In the genomic region with DNA sequence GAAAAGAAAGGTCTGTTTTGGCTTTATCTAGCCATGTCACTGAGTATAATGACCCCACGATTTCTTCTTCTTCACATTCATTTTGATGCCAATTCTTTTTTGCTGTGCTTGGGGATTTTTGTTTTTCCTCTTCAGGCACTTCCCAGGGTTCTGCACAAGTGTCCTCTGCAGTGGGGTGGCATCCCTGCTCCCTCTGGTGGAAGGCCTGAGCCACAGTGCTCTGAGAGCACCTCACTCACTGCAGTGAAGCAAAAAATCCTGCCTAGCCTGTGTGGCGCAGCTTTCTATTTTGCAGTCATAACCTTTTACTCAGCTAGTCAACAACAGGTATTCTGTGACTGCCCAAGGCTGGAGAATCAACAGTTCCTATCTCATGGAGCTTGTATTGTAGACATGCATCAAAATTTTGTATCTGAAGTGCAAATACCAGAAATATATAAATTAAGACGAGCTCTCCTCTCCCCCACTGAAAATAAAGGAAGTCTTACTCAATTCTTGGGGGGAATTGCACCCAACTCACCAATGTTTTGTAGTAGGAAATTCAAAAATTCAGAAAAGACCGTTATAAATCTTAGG, we compare ENCODE assay signal across 8 cellular contexts.
DNase-seq lines count a peak whose midpoint lies in the region; ATAC-seq and TF ChIP-seq lines count a peak whose summit lies in the region.

No MANE protein-coding gene starts in this region.

- H3K9me3 ChIP-seq in lower lobe of right lung = no peaks in the 10 kb centered on the region
- no peaks in the 10 kb centered on the region for H3K9me3 ChIP-seq in upper lobe of right lung

- H3K27me3 ChIP-seq in lower lobe of right lung (ENCODE audit: low read depth) (no peaks in the 10 kb centered on the region), upper lobe of right lung (no peaks in the 10 kb centered on the region)

- H3K36me3 ChIP-seq in lower lobe of right lung (no peaks in the 10 kb centered on the region), upper lobe of right lung (no peaks in the 10 kb centered on the region)

- POLR2A ChIA-PET in HEK293T (lab: Yijun Ruan, JAX) = no interaction called here

- H3K4me1 ChIP-seq in lower lobe of right lung = no peaks in the 10 kb centered on the region
- no peaks in the 10 kb centered on the region for H3K4me1 ChIP-seq in upper lobe of right lung

- CTCF ChIA-PET in HEK293T (lab: Yijun Ruan, JAX) = interaction anchor here (0.9 to 1.8 kb wide), 8 partner anchors 10 to 527 kb away, joined by 3 to 6 read pairs (median 4); no protein-coding TSS in a partner anchor

- DNase-seq in C1 segment of cervical spinal cord (lab: John Stamatoyannopoulos, UW) (peak in 11 of 14 donors; percentile 31 to 79 (median 51)), HEK293T (ENCODE audit: extremely low spot score) (peak; percentile 65), NOMO-1 treated with DMSO at 0.1 percent for 48 hours (lab: John Stamatoyannopoulos, UW; ENCODE audit: unreplicated experiment) (peak; percentile 71), lower lobe of right lung (no peak), upper lobe of right lung (no peak)

- H3K4me3 ChIP-seq in lower lobe of right lung = no peak overlapping the region
- no peak overlapping the region for H3K4me3 ChIP-seq in upper lobe of right lung

- TF ChIP-seq CTCF in lower lobe of right lung (IDR thresholded peaks at IDR 0.05) (peak; percentile 60), upper lobe of right lung (IDR thresholded peaks at IDR 0.05) (peak; percentile 58)

- intact Hi-C loops in lower lobe of right lung (cut with DNase I) = no loop called here
- intact Hi-C loops in upper lobe of right lung (cut with DNase I) = no loop called here

- ATAC-seq in lower lobe of right lung (peak; percentile 54 to 78), upper lobe of right lung (peak; percentile 84), HG03571 (IDR thresholded peaks at IDR 0.05; ENCODE audit: unreplicated experiment) (no peak), GM19351 (IDR thresholded peaks at IDR 0.05; ENCODE audit: unreplicated experiment) (no peak)

- H3K27ac ChIP-seq in cingulate gyrus (ENCODE audit: low read depth, low read length) (peak overlapping the region; percentile 56), lower lobe of right lung (no peak overlapping the region), upper lobe of right lung (no peak overlapping the region)

TF ChIP-seq in HEK293T, 16 proteins besides CTCF, POLR2A, EP300 and RAD21:
- TF ChIP-seq NFRKB (IDR thresholded peaks at IDR 0.05) = no peak
- no peak for TF ChIP-seq LEF1 (IDR thresholded peaks at IDR 0.05; ENCODE audit: borderline replicate concordance)
- no peak for TF ChIP-seq TARDBP (IDR thresholded peaks at IDR 0.05)
- no peak for TF ChIP-seq FOXA1 (IDR thresholded peaks at IDR 0.05)
- no peak for TF ChIP-seq L3MBTL2 (conservative IDR thresholded peaks at IDR 0.05)
- no peak for TF ChIP-seq FOXK2 (IDR thresholded peaks at IDR 0.05)
- no peak for TF ChIP-seq FOXM1 (IDR thresholded peaks at IDR 0.05; ENCODE audit: borderline replicate concordance)
- no peak for TF ChIP-seq ARNT (IDR thresholded peaks at IDR 0.05)
- TF ChIP-seq ELF4 (IDR thresholded peaks at IDR 0.05) = no peak
- TF ChIP-seq BHLHE40 (IDR thresholded peaks at IDR 0.05; ENCODE audit: borderline replicate concordance) = no peak
- no peak for TF ChIP-seq CTBP1 (IDR thresholded peaks at IDR 0.05; ENCODE audit: borderline replicate concordance)
- TF ChIP-seq SUZ12 (IDR thresholded peaks at IDR 0.05) = no peak

Comparison
In these comparisons a context has a peak if more than half of its experiments do, and no peak if none do; other contexts are left out.
1. DNase-seq: peak in C1 segment of cervical spinal cord (11 of 14), HEK293T (single experiment) and NOMO-1 treated with DMSO at 0.1 percent for 48 hours (single experiment); none in lower lobe of right lung (single experiment) and upper lobe of right lung (single experiment).
2. ATAC-seq: peak in lower lobe of right lung (2 of 2) and upper lobe of right lung (single experiment); none in HG03571 (single experiment) and GM19351 (single experiment).